In the genomic region with DNA sequence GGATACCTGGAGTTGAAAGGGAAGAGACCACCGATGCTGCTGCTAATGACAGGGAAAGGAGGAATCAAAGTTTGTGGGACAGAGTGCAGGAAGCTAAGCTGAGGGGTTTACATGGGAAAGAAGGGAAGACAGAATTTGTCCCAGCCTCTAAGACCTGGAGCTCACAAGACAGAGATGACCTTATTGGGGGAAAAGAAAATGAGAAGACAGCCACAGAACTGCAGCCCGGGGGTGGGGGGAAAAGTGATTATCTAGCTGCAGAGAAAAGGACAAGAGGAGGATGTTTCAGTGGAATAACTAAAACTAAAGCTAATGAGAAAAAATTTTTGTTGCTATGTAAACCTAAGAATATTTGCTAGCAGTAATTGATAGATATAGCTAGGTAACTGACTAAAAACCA, we compare ENCODE assay signal across 15 cellular contexts. TPM values are rescaled to one million over a fixed set of nuclear protein-coding genes. Genes with fewer than 3 reads are reported as not detected.
DNase-seq lines count a peak whose midpoint lies in the region; ATAC-seq and TF ChIP-seq lines count a peak whose summit lies in the region.
"Had no signal": no experiment of that assay in that cellular context is flagged by ENCODE, and none has a peak within 500 bp of the region (broad histone marks: within the 10 kb centered on the region; RNA-seq: fewer than 3 reads in every experiment).

No MANE protein-coding gene starts in this region.

- H3K4me3 ChIP-seq in DOHH2 (ENCODE audit: low read length) (no peak overlapping the region), Karpas-422 (ENCODE audit: low read length) (no peak overlapping the region), osteoblast (ENCODE audit: insufficient read depth, low read length) (no peak overlapping the region), dorsolateral prefrontal cortex (no peak overlapping the region)
- H3K4me3 ChIP-seq: GM23338 had no signal

- TF ChIP-seq CTCF in DOHH2 (IDR thresholded peaks at IDR 0.05; ENCODE audit: low read depth, low read length, poor library complexity, severe bottlenecking) (no peak), osteoblast (IDR thresholded peaks at IDR 0.05; ENCODE audit: extremely low read depth, low read depth, low read length) (no peak), dorsolateral prefrontal cortex (IDR thresholded peaks at IDR 0.05 in 54 of 56, conservative IDR thresholded peaks at IDR 0.05 in 2 of 56; ENCODE audit: low read depth in 1 of 56, partially characterized antibody in 56 of 56) (no peak)

- ATAC-seq in GM21526 (IDR thresholded peaks at IDR 0.05; ENCODE audit: low FRiP score, unreplicated experiment): no peak
- ATAC-seq: GM23338 had no signal

- intact Hi-C loops in dorsolateral prefrontal cortex (cut with DNase I): no loop called here

- H3K36me3 ChIP-seq in DOHH2 (ENCODE audit: control insufficient read depth, low read length) (peaks cover 38% of the 10 kb centered on the region), Karpas-422 (ENCODE audit: insufficient read depth, low read length) (peaks cover 20% of the 10 kb centered on the region; the same call in 1 of the 2 replicates), osteoblast (ENCODE audit: insufficient read depth, low read length) (peaks cover 11% of the 10 kb centered on the region)

- H3K9me2 ChIP-seq in DOHH2 (replicated peaks; ENCODE audit: control insufficient read depth, low read length): no peaks in the 10 kb centered on the region
- no peaks in the 10 kb centered on the region for H3K9me2 ChIP-seq in Karpas-422 (replicated peaks; ENCODE audit: insufficient read depth, low read length)

- H3K9ac ChIP-seq in Karpas-422 (ENCODE audit: low read length): no peak overlapping the region

- H3K4me1 ChIP-seq in DOHH2 (ENCODE audit: control insufficient read depth, low read length) (peaks cover 46% of the 10 kb centered on the region), Karpas-422 (ENCODE audit: low read length) (peaks cover 57% of the 10 kb centered on the region), osteoblast (ENCODE audit: insufficient read depth, low read length) (no peaks in the 10 kb centered on the region)
- H3K4me1 ChIP-seq: Caco-2 had no signal

- H4K20me1 ChIP-seq in DOHH2 (ENCODE audit: control insufficient read depth, insufficient read depth, low read depth, low read length) (no peaks in the 10 kb centered on the region), Karpas-422 (ENCODE audit: insufficient read depth, low read depth, low read length) (0 out of 2 replicates have a peak, but pooled peaks cover 4% of the 10 kb centered on the region), osteoblast (ENCODE audit: insufficient read depth, low read length) (peaks cover under 1% of the 10 kb centered on the region)

- H3K27me3 ChIP-seq in DOHH2 (ENCODE audit: control insufficient read depth, low read length) (no peaks in the 10 kb centered on the region), Karpas-422 (ENCODE audit: low read length) (no peaks in the 10 kb centered on the region), osteoblast (ENCODE audit: insufficient read depth, low read length) (no peaks in the 10 kb centered on the region), dorsolateral prefrontal cortex (no peaks in the 10 kb centered on the region)

- H3K27ac ChIP-seq in DOHH2 (ENCODE audit: low read depth, low read length): peak overlapping the region; percentile 7; the same call in 1 of the 2 replicates
- H3K27ac ChIP-seq in Karpas-422 (ENCODE audit: low read length): peak overlapping the region; percentile 89
- H3K27ac ChIP-seq in osteoblast (ENCODE audit: low read depth, low read length): peak overlapping the region; percentile 18
- no peak overlapping the region for H3K27ac ChIP-seq in dorsolateral prefrontal cortex
- H3K27ac ChIP-seq: HL-60 had no signal

- no peaks in the 10 kb centered on the region for H3K9me3 ChIP-seq in DOHH2 (ENCODE audit: control insufficient read depth, insufficient read depth, low read length)
- no peaks in the 10 kb centered on the region for H3K9me3 ChIP-seq in Karpas-422 (ENCODE audit: low read length)
- no peaks in the 10 kb centered on the region for H3K9me3 ChIP-seq in osteoblast (ENCODE audit: low read depth, low read length)
- H3K9me3 ChIP-seq: Caco-2 had no signal

- no peak for DNase-seq in Karpas-422
- peak; percentile 55 for DNase-seq in iris pigment epithelial cell (ENCODE audit: low read depth)
- DNase-seq in osteoblast (ENCODE audit: insufficient read length, low spot score, missing footprints): no peak
- DNase-seq in dorsolateral prefrontal cortex: no peak
- no peak for DNase-seq in activated CD4-positive, alpha-beta T cell treated with anti-CD3 and anti-CD28 coated beads, Interleukin-2, amount 50 U/mL, for 4 hours
- DNase-seq: Caco-2, GF-D8, MM.1S, NCI-H1105, NCI-H2081 treated with DMSO at 0.1 percent for 48 hours, Right ventricle myocardium superior had no signal

- H3K79me2 ChIP-seq in DOHH2 (ENCODE audit: control insufficient read depth, low read length): peaks cover 11% of the 10 kb centered on the region
- H3K79me2 ChIP-seq in Karpas-422 (ENCODE audit: low read length): peaks cover 34% of the 10 kb centered on the region
- peaks cover 3% of the 10 kb centered on the region for H3K79me2 ChIP-seq in osteoblast (ENCODE audit: insufficient read depth, low read length)

- H2AFZ ChIP-seq in Karpas-422 (ENCODE audit: low read length) (no peak overlapping the region), osteoblast (ENCODE audit: low read length) (no peak overlapping the region)
- H2AFZ ChIP-seq: GM23338 had no signal

- H3K4me2 ChIP-seq in DOHH2 (ENCODE audit: low read length) (0 out of 2 replicates have a peak overlapping the region, but pooled peaks have one; percentile 30), Karpas-422 (ENCODE audit: low read depth, low read length, poor library complexity, severe bottlenecking) (no peak overlapping the region), osteoblast (ENCODE audit: insufficient read depth, low read length) (no peak overlapping the region)
- H3K4me2 ChIP-seq: GM23338 had no signal

- H3F3A ChIP-seq in DOHH2 (ENCODE audit: control insufficient read depth, insufficient read depth): 0 out of 2 replicates have a peak, but pooled peaks cover 3% of the 10 kb centered on the region

RNA-seq across cellular contexts. Expression of a gene that starts 30.7 kb away (rescaled TPM):
- 150 and 188 TPM in 2 replicates for total RNA-seq in Karpas-422 (2014; rRNA removed; shearing (Covaris generic); ENCODE audit: low replicate concordance)
- 49.2 and 66.6 TPM in 2 replicates for total RNA-seq in osteoblast
- 100 to 1,000 TPM in 74 of 120 experiments, 10 to 100 TPM in 46; 53.8 to 149 (median 106) TPM for total RNA-seq in dorsolateral prefrontal cortex

Comparison
In these comparisons a context has a peak if more than half of its experiments do, and no peak if none do; other contexts are left out.
1. H3K27ac ChIP-seq: peak in DOHH2 (single experiment), Karpas-422 (single experiment) and osteoblast (single experiment); none in dorsolateral prefrontal cortex (0 of 59).